18 cellular contexts compared by ENCODE assay signal in genomic region chr6:160523223-160523622, GRCh38.
A peak's percentile ranks its signal among the peaks of the same experiment; 100 is the strongest.
DNase-seq lines count a peak whose midpoint lies in the region; ATAC-seq and TF ChIP-seq lines count a peak whose summit lies in the region.
"Had no signal": no experiment of that assay in that cellular context is flagged by ENCODE, and none has a peak within 500 bp of the region (broad histone marks: within the 10 kb centered on the region; RNA-seq: fewer than 3 reads in every experiment).

No MANE protein-coding gene starts in this region.

- H3K27ac ChIP-seq in thyroid gland = no peak overlapping the region
- H3K27ac ChIP-seq: esophagus muscularis mucosa, left ventricle myocardium inferior, VCaP had no signal

- peaks cover 33% of the 10 kb centered on the region for H3K27me3 Mint-ChIP-seq in activated naive CD4-positive, alpha-beta T cell treated with anti-CD3 and anti-CD28 coated beads, Interleukin-2, amount 10 ng/mL, durations not matched to agents 7 days and 5 days

- intact Hi-C loops in thyroid gland (cut with DNase I) = no loop called here

- TF ChIP-seq POLR2A in thyroid gland (IDR thresholded peaks at IDR 0.05) = no peak

- CTCF ChIA-PET in activated naive CD4-positive, alpha-beta T cell treated with anti-CD3 and anti-CD28 coated beads, Interleukin-2, amount 10 ng/mL, durations not matched to agents 7 days and 5 days (lab: Charles Lee) = interaction anchor here (0.8 to 1.4 kb wide), 2 partner anchors 11 to 660 kb away, joined by 3 read pairs; no protein-coding TSS in a partner anchor

- H3K4me3 Mint-ChIP-seq in activated naive CD4-positive, alpha-beta T cell treated with anti-CD3 and anti-CD28 coated beads, Interleukin-2, amount 10 ng/mL, durations not matched to agents 7 days and 5 days = no peak overlapping the region

- 97% methylated on average over 5 of the region's 5 CpGs for whole genome bisulfite sequencing in thyroid gland, 2 donors

- H3K36me3 Mint-ChIP-seq in activated naive CD4-positive, alpha-beta T cell treated with anti-CD3 and anti-CD28 coated beads, Interleukin-2, amount 10 ng/mL, durations not matched to agents 7 days and 5 days = no peaks in the 10 kb centered on the region

- no peaks in the 10 kb centered on the region for H3K36me3 ChIP-seq in thyroid gland
- H3K36me3 ChIP-seq: esophagus muscularis mucosa, left ventricle myocardium inferior had no signal

- H3K27ac Mint-ChIP-seq in activated naive CD4-positive, alpha-beta T cell treated with anti-CD3 and anti-CD28 coated beads, Interleukin-2, amount 10 ng/mL, durations not matched to agents 7 days and 5 days = no peak overlapping the region

- H3K4me3 ChIP-seq in thyroid gland (replicated peaks in 1 of 3) = no peak overlapping the region
- H3K4me3 ChIP-seq: esophagus muscularis mucosa, left ventricle myocardium inferior had no signal

- no peaks in the 10 kb centered on the region for H3K27me3 ChIP-seq in thyroid gland
- H3K27me3 ChIP-seq: esophagus muscularis mucosa had no signal

- peaks cover 25% of the 10 kb centered on the region for H3K4me1 Mint-ChIP-seq in activated naive CD4-positive, alpha-beta T cell treated with anti-CD3 and anti-CD28 coated beads, Interleukin-2, amount 10 ng/mL, durations not matched to agents 7 days and 5 days

- no peaks in the 10 kb centered on the region for H3K9me3 ChIP-seq in thyroid gland
- H3K9me3 ChIP-seq: esophagus muscularis mucosa had no signal

- peak; percentile 26 for DNase-seq in activated naive CD4-positive, alpha-beta T cell treated with Interleukin-2 at 50 U/mL for 16 hours
- no peak for DNase-seq in activated naive CD4-positive, alpha-beta T cell treated with anti-CD3 and anti-CD28 coated beads, Interleukin-2, amount 10 ng/mL, durations not matched to agents 7 days and 5 days
- peak; percentile 31 for DNase-seq in stimulated activated CD8-positive, alpha-beta memory T cell treated with anti-CD3 and anti-CD28 coated beads, Interleukin-4, amount 100 ng/mL, for 48 hours
- DNase-seq in DMS79 (lab: John Stamatoyannopoulos, UW) (no peak), thyroid gland (no peak), mucosa of gallbladder (ENCODE audit: low spot score) (no peak)
- DNase-seq: caudate nucleus; CD8-positive, alpha-beta memory T cell; left ventricle myocardium inferior; MV-4-11; NCI-H2029; NCI-H510A treated with DMSO at 0.1 percent for 48 hours; nucleus accumbens; SHP77 treated with DMSO at 0.1 percent for 48 hours had no signal

- H3K9me3 Mint-ChIP-seq in activated naive CD4-positive, alpha-beta T cell treated with anti-CD3 and anti-CD28 coated beads, Interleukin-2, amount 10 ng/mL, durations not matched to agents 7 days and 5 days = no peaks in the 10 kb centered on the region
- H3K9me3 Mint-ChIP-seq: CD8-positive, alpha-beta memory T cell had no signal

- peak; percentile 27 for ATAC-seq in GM18909 (IDR thresholded peaks at IDR 0.05; ENCODE audit: poor library complexity, unreplicated experiment)
- ATAC-seq in HG03575 (IDR thresholded peaks at IDR 0.05; ENCODE audit: extremely low read depth, insufficient number of reproducible peaks, low FRiP score, unreplicated experiment) = peak; percentile 55

- peaks cover 0 to 4% of the 10 kb centered on the region in 2 donors for H3K4me1 ChIP-seq in thyroid gland

- no peak for TF ChIP-seq CTCF in thyroid gland (IDR thresholded peaks at IDR 0.05)

Comparison
In these comparisons a context has a peak if more than half of its experiments do, and no peak if none do; other contexts are left out.
1. DNase-seq: peak in activated naive CD4-positive, alpha-beta T cell treated with Interleukin-2 at 50 U/mL for 16 hours (single experiment) and stimulated activated CD8-positive, alpha-beta memory T cell treated with anti-CD3 and anti-CD28 coated beads, Interleukin-4, amount 100 ng/mL, for 48 hours (single experiment); none in activated naive CD4-positive, alpha-beta T cell treated with anti-CD3 and anti-CD28 coated beads, Interleukin-2, amount 10 ng/mL, durations not matched to agents 7 days and 5 days (single experiment), DMS79 (single experiment), thyroid gland (0 of 2) and mucosa of gallbladder (single experiment).